In genomic region chr10:99534939-99535763, GRCh38 we compare ENCODE assay signal across 9 cellular contexts. TPM values are rescaled to one million over a fixed set of nuclear protein-coding genes. Genes with fewer than 3 reads are reported as not detected.
DNase-seq lines count a peak whose midpoint lies in the region.
"Had no signal": no experiment of that assay in that cellular context is flagged by ENCODE, and none has a peak within 500 bp of the region (broad histone marks: within the 10 kb centered on the region; RNA-seq: fewer than 3 reads in every experiment).

No MANE protein-coding gene starts in this region.

- POLR2A ChIA-PET in activated CD4-positive, alpha-beta T cell treated with anti-CD3 and anti-CD28 coated beads, Interleukin-2, amount 10 ng/mL, durations not matched to agents 7 days and 5 days (lab: Charles Lee) = no interaction called here

- peaks cover 5% of the 10 kb centered on the region for H3K36me3 Mint-ChIP-seq in activated CD4-positive, alpha-beta T cell treated with anti-CD3 and anti-CD28 coated beads, Interleukin-2, amount 10 ng/mL, durations not matched to agents 7 days and 5 days (ENCODE audit: low read depth)

- CTCF ChIA-PET in activated CD4-positive, alpha-beta T cell treated with anti-CD3 and anti-CD28 coated beads, Interleukin-2, amount 10 ng/mL, durations not matched to agents 7 days and 5 days (lab: Charles Lee) = no interaction called here

- H3K4me3 ChIP-seq in subcutaneous abdominal adipose tissue (ENCODE audit: low read depth in 1 of 5, low read length in 5 of 5) = peak overlapping the region in 4 of 5 donors; percentile 44 to 66 (median 56)
- H3K4me3 ChIP-seq: SK-N-MC had no signal

- no peak overlapping the region for H3K9ac ChIP-seq in subcutaneous abdominal adipose tissue (ENCODE audit: low read length in 5 of 5)

- no peak overlapping the region for H3K27ac Mint-ChIP-seq in activated CD4-positive, alpha-beta T cell treated with anti-CD3 and anti-CD28 coated beads, Interleukin-2, amount 10 ng/mL, durations not matched to agents 7 days and 5 days

- DNase-seq in NCI-H82 (lab: John Stamatoyannopoulos, UW) (peak; percentile 38), NCI-H82 treated with DMSO at 0.1 percent for 48 hours (lab: John Stamatoyannopoulos, UW; ENCODE audit: unreplicated experiment) (no peak), islet precursor cell (peak; percentile 76), DMS153 (lab: John Stamatoyannopoulos, UW) (no peak), COLO829 (ENCODE audit: low spot score) (no peak), NCI-H345 treated with DMSO at 0.1 percent for 48 hours (lab: John Stamatoyannopoulos, UW; ENCODE audit: unreplicated experiment) (no peak)
- DNase-seq in activated CD4-positive, alpha-beta T cell treated with anti-CD3 and anti-CD28 coated beads, Interleukin-2, amount 10 ng/mL, durations not matched to agents 7 days and 5 days = no peak

- peak overlapping the region; percentile 22 for H3K4me3 Mint-ChIP-seq in activated CD4-positive, alpha-beta T cell treated with anti-CD3 and anti-CD28 coated beads, Interleukin-2, amount 10 ng/mL, durations not matched to agents 7 days and 5 days

- H3K4me1 ChIP-seq in subcutaneous abdominal adipose tissue (ENCODE audit: control insufficient read depth in 5 of 5, insufficient read depth in 5 of 5, low read length in 5 of 5) = peaks cover 1 to 59% (median 50%) of the 10 kb centered on the region in 5 donors

- H3K27ac ChIP-seq in subcutaneous abdominal adipose tissue (ENCODE audit: low read depth, low read length) = no peak overlapping the region
- H3K27ac ChIP-seq: SK-N-MC had no signal

- peaks cover 0 to 6% (median 0%) of the 10 kb centered on the region in 5 donors for H3K9me3 ChIP-seq in subcutaneous abdominal adipose tissue (ENCODE audit: control insufficient read depth in 5 of 5, low read length in 5 of 5)

- H3K9me3 Mint-ChIP-seq in activated CD4-positive, alpha-beta T cell treated with anti-CD3 and anti-CD28 coated beads, Interleukin-2, amount 10 ng/mL, durations not matched to agents 7 days and 5 days = peaks cover 4% of the 10 kb centered on the region

- peaks cover 38% of the 10 kb centered on the region for H3K4me1 Mint-ChIP-seq in activated CD4-positive, alpha-beta T cell treated with anti-CD3 and anti-CD28 coated beads, Interleukin-2, amount 10 ng/mL, durations not matched to agents 7 days and 5 days

- H3K36me3 ChIP-seq in subcutaneous abdominal adipose tissue (ENCODE audit: control insufficient read depth in 5 of 5, insufficient read depth in 5 of 5, low read length in 5 of 5) = no peaks in the 10 kb centered on the region

- peaks cover 70 to 95% (median 89%) of the 10 kb centered on the region in 5 donors for H3K27me3 ChIP-seq in subcutaneous abdominal adipose tissue (ENCODE audit: control insufficient read depth in 5 of 5, insufficient read depth in 4 of 5, low read length in 5 of 5)

- H3K27me3 Mint-ChIP-seq in activated CD4-positive, alpha-beta T cell treated with anti-CD3 and anti-CD28 coated beads, Interleukin-2, amount 10 ng/mL, durations not matched to agents 7 days and 5 days = peaks cover 92% of the 10 kb centered on the region

RNA-seq across cellular contexts. Expression of gene NKX2-3, which starts 2.4 kb away (rescaled TPM):
- total RNA-seq in activated CD4-positive, alpha-beta T cell treated with anti-CD3 and anti-CD28 coated beads, Interleukin-2, amount 10 ng/mL, durations not matched to agents 7 days and 5 days = not detected

Comparison
In these comparisons a context has a peak if more than half of its experiments do, and no peak if none do; other contexts are left out.
1. DNase-seq: peak in NCI-H82 (single experiment) and islet precursor cell (single experiment); none in NCI-H82 treated with DMSO at 0.1 percent for 48 hours (single experiment), activated CD4-positive, alpha-beta T cell treated with anti-CD3 and anti-CD28 coated beads, Interleukin-2, amount 10 ng/mL, durations not matched to agents 7 days and 5 days (single experiment), DMS153 (single experiment), COLO829 (single experiment) and NCI-H345 treated with DMSO at 0.1 percent for 48 hours (single experiment).